ENCODE assay signal across 31 cellular contexts in the genomic region with DNA sequence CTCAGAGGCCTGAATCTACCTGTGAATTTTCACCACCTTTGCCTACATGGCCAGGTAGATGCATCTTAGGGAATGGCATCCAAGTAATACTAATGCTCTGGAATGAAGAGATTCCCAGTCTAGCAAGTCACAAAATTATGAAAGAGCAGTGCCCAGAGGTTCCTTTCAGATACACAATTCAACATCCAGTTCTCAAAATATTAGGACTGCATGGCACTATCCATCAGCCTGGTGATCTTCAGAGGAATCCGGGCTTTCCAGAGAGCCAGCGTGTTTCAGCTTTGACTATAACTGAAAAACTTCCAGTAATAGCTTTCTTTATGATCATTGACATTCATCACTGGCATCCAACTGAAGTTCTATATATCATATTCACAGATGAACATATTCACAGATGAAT.
"Had no signal": no experiment of that assay in that cellular context is flagged by ENCODE, and none has a peak within 500 bp of the region (broad histone marks: within the 10 kb centered on the region; RNA-seq: fewer than 3 reads in every experiment).

No MANE protein-coding gene starts in this region.

- H3K27me3 ChIP-seq: adrenal gland, ascending aorta, brain microvascular endothelial cell, breast epithelium, cardiac muscle cell had no signal

- H3K4me3 ChIP-seq: adrenal gland, ascending aorta, breast epithelium, cardiac muscle cell had no signal

- H3K36me3 ChIP-seq: adrenal gland, ascending aorta, brain microvascular endothelial cell, breast epithelium, cardiac muscle cell had no signal

- H3K27ac ChIP-seq: adrenal gland, ascending aorta, brain microvascular endothelial cell, breast epithelium, cardiac muscle cell had no signal

- H3K9me3 ChIP-seq: adrenal gland, ascending aorta, breast epithelium had no signal

- ATAC-seq: activated naive CD4-positive, alpha-beta T cell treated with anti-CD3 and anti-CD28 coated beads, Interleukin-2, amount 50 U/mL, for 72 hours; activated naive CD8-positive, alpha-beta T cell treated with anti-CD3 and anti-CD28 coated beads, Interleukin-2, amount 50 U/mL, for 24 hours; activated T-cell treated with anti-CD3 and anti-CD28 coated beads, Interleukin-2, amount 50 U/mL, for 4 hours; activated T-cell treated with anti-CD3 and anti-CD28 coated beads, Interleukin-2, amount 50 U/mL, for 72 hours; activated T-helper 17 cell treated with anti-CD3 and anti-CD28 coated beads, Interleukin-2, amount 50 U/mL, for 72 hours had no signal

- DNase-seq: activated effector memory CD4-positive, alpha-beta T cell treated with anti-CD3 and anti-CD28 coated beads, Interleukin-2, amount 50 U/mL, for 16 hours; activated effector memory CD4-positive, alpha-beta T cell treated with Interleukin-2 at 50 U/mL for 16 hours; activated gamma-delta T cell; activated gamma-delta T cell treated with Interleukin-2 at 50 U/mL for 16 hours; activated naive CD4-positive, alpha-beta T cell; activated naive CD4-positive, alpha-beta T cell treated with anti-CD3 and anti-CD28 coated beads for 36 hours; activated naive CD4-positive, alpha-beta T cell treated with anti-CD3 and anti-CD28 coated beads, Interleukin-2, amount 10 ng/mL, durations not matched to agents 7 days and 5 days; activated naive CD4-positive, alpha-beta T cell treated with anti-CD3 and anti-CD28 coated beads, Interleukin-2, amount 50 U/mL, for 16 hours; activated naive CD4-positive, alpha-beta T cell treated with Interleukin-2 at 50 U/mL for 16 hours; activated naive CD8-positive, alpha-beta T cell treated with anti-CD3 and anti-CD28 coated beads for 36 hours; activated naive CD8-positive, alpha-beta T cell treated with anti-CD3 and anti-CD28 coated beads, Interleukin-2, amount 10 ng/mL, durations not matched to agents 7 days and 5 days; activated naive CD8-positive, alpha-beta T cell treated with anti-CD3 and anti-CD28 coated beads, Interleukin-2, amount 50 U/mL, for 24 hours; activated T-cell treated with anti-CD3 and anti-CD28 coated beads, Interleukin-2, amount 50 U/mL, for 1 hour; activated T-cell treated with anti-CD3 and anti-CD28 coated beads, Interleukin-2, amount 50 U/mL, for 24 hours; activated T-cell treated with anti-CD3 and anti-CD28 coated beads, Interleukin-2, amount 50 U/mL, for 4 hours; activated T-cell treated with anti-CD3 and anti-CD28 coated beads, Interleukin-2, amount 50 U/mL, for 48 hours; activated T-cell treated with anti-CD3 and anti-CD28 coated beads, Interleukin-2, amount 50 U/mL, for 72 hours; adrenal gland; amniotic stem cell; amygdala; anterior cingulate cortex; aorta; brain microvascular endothelial cell; caudate nucleus; central memory CD4-positive, alpha-beta T cell; cerebellar nuclear complex had no signal

- H3K4me1 ChIP-seq: adrenal gland, ascending aorta, breast epithelium had no signal
